In genomic region chr11:33525789-33526188, GRCh38 we compare ENCODE assay signal across 1 cellular context.
A peak's percentile ranks its signal among the peaks of the same experiment; 100 is the strongest.
TF ChIP-seq lines count a peak whose summit lies in the region.

No MANE protein-coding gene starts in this region.

TF ChIP-seq in GM12878, 131 proteins besides CTCF, POLR2A, EP300 and RAD21 (continued from another document):
- TF ChIP-seq E2F8 (IDR thresholded peaks at IDR 0.05; ENCODE audit: low read depth, partially characterized antibody) (no peak), TCF12 (IDR thresholded peaks at IDR 0.05; ENCODE audit: low read depth, low read length) (0 out of 2 replicates have a peak, but pooled peaks have one; percentile 11), ZNF24 (IDR thresholded peaks at IDR 0.05) (no peak), ZNF274 (IDR thresholded peaks at IDR 0.05; ENCODE audit: insufficient read depth, insufficient read length) (no peak)
